In the genomic region with DNA sequence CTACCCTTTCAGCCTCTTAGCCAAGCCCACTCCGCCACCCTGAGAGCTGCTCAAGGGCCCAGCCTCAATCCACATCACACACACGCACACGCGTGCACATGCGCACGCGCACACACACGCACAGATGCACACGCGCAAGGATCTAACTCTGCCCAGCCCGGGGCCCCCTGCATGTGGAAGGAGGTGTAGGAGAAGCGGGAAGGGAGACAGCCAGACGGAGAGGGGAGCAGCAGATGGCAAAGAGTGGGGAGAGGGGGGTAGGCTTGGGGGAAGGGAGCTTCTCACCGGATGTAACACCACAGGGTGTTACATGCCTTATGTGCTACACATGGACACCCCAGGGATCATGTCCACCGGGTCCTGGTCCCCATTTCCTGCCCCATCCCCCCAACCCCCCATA, we compare ENCODE assay signal across 9 cellular contexts. TPM values are rescaled to one million over a fixed set of nuclear protein-coding genes. Genes with fewer than 3 reads are reported as not detected.
DNase-seq lines count a peak whose midpoint lies in the region; ATAC-seq lines count a peak whose summit lies in the region.
"Had no signal": no experiment of that assay in that cellular context is flagged by ENCODE, and none has a peak within 500 bp of the region (broad histone marks: within the 10 kb centered on the region; RNA-seq: fewer than 3 reads in every experiment).

No MANE protein-coding gene starts in this region.

- peak; percentile 12 for ATAC-seq in activated naive CD8-positive, alpha-beta T cell treated with anti-CD3 and anti-CD28 coated beads, Interleukin-2, amount 10 ng/mL, durations not matched to agents 7 days and 5 days (ENCODE audit: low read depth)

- H3K27me3 Mint-ChIP-seq in activated T-cell treated with anti-CD3 and anti-CD28 coated beads, Interleukin-2, amount 50 U/mL, for 24 hours: no peaks in the 10 kb centered on the region
- H3K27me3 Mint-ChIP-seq in activated naive CD8-positive, alpha-beta T cell treated with anti-CD3 and anti-CD28 coated beads, Interleukin-2, amount 10 ng/mL, durations not matched to agents 7 days and 5 days: no peaks in the 10 kb centered on the region

- H3K4me3 Mint-ChIP-seq in activated T-cell treated with anti-CD3 and anti-CD28 coated beads, Interleukin-2, amount 50 U/mL, for 24 hours: peak overlapping the region; percentile 74
- H3K4me3 Mint-ChIP-seq in activated naive CD8-positive, alpha-beta T cell treated with anti-CD3 and anti-CD28 coated beads, Interleukin-2, amount 10 ng/mL, durations not matched to agents 7 days and 5 days: peak overlapping the region; percentile 91

- H3K27ac ChIP-seq in layer of hippocampus (ENCODE audit: low read depth, low read length) (peak overlapping the region; percentile 76), thymus (ENCODE audit: low read depth) (peak overlapping the region; percentile 19)
- H3K27ac ChIP-seq: KMS-11 had no signal

- H3K9me3 ChIP-seq in thymus (ENCODE audit: control insufficient read depth): no peaks in the 10 kb centered on the region

- H3K9me3 Mint-ChIP-seq in activated T-cell treated with anti-CD3 and anti-CD28 coated beads, Interleukin-2, amount 50 U/mL, for 24 hours: no peaks in the 10 kb centered on the region
- H3K9me3 Mint-ChIP-seq in activated naive CD8-positive, alpha-beta T cell treated with anti-CD3 and anti-CD28 coated beads, Interleukin-2, amount 10 ng/mL, durations not matched to agents 7 days and 5 days: no peaks in the 10 kb centered on the region

- WGBS in thymus: 91% methylated on average over 15 of the region's 15 CpGs

- H3K27me3 ChIP-seq in layer of hippocampus (ENCODE audit: control insufficient read depth, insufficient read depth, low read length) (no peaks in the 10 kb centered on the region), thymus (ENCODE audit: control insufficient read depth, insufficient read depth) (no peaks in the 10 kb centered on the region)

- H3K4me3 ChIP-seq in thymus (ENCODE audit: low read length): peak overlapping the region; percentile 61

- peaks cover 7% of the 10 kb centered on the region for H3K36me3 Mint-ChIP-seq in activated T-cell treated with anti-CD3 and anti-CD28 coated beads, Interleukin-2, amount 50 U/mL, for 24 hours (ENCODE audit: low read depth)
- H3K36me3 Mint-ChIP-seq in activated naive CD8-positive, alpha-beta T cell treated with anti-CD3 and anti-CD28 coated beads, Interleukin-2, amount 10 ng/mL, durations not matched to agents 7 days and 5 days: peaks cover 5% of the 10 kb centered on the region

- H3K4me1 ChIP-seq in thymus (ENCODE audit: control insufficient read depth, insufficient read depth, low read length): peaks cover 2% of the 10 kb centered on the region

- POLR2A ChIA-PET in activated naive CD8-positive, alpha-beta T cell treated with anti-CD3 and anti-CD28 coated beads, Interleukin-2, amount 10 ng/mL, durations not matched to agents 7 days and 5 days (lab: Charles Lee): interaction anchor here (0.7 to 1.4 kb wide), 4 partner anchors 15 to 504 kb away, joined by 3 to 6 read pairs (median 4); partner anchors contain the start of gene DLG4

- DNase-seq in activated T-cell treated with anti-CD3 and anti-CD28 coated beads, Interleukin-2, amount 50 U/mL, for 24 hours: no peak
- DNase-seq in activated T-cell treated with anti-CD3 and anti-CD28 coated beads for 4 hours: no peak
- no peak for DNase-seq in activated naive CD8-positive, alpha-beta T cell treated with anti-CD3 and anti-CD28 coated beads, Interleukin-2, amount 10 ng/mL, durations not matched to agents 7 days and 5 days
- no peak for DNase-seq in stimulated activated CD4-positive, alpha-beta T cell treated with anti-CD3 and anti-CD28 coated beads, Interleukin-4, amount 100 ng/mL, for 4 hours
- no peak for DNase-seq in AG20443 (ENCODE audit: low spot score)
- no peak for DNase-seq in SIG-M5 treated with dmso at 0.1 percent for 504 hours (lab: John Stamatoyannopoulos, UW; ENCODE audit: unreplicated experiment)

- peak overlapping the region; percentile 86 for H3K27ac Mint-ChIP-seq in activated T-cell treated with anti-CD3 and anti-CD28 coated beads, Interleukin-2, amount 50 U/mL, for 24 hours
- H3K27ac Mint-ChIP-seq in activated naive CD8-positive, alpha-beta T cell treated with anti-CD3 and anti-CD28 coated beads, Interleukin-2, amount 10 ng/mL, durations not matched to agents 7 days and 5 days: peak overlapping the region; percentile 92

- peaks cover 18% of the 10 kb centered on the region for H3K36me3 ChIP-seq in thymus (ENCODE audit: control insufficient read depth, insufficient read depth)

- peaks cover 27% of the 10 kb centered on the region for H3K4me1 Mint-ChIP-seq in activated T-cell treated with anti-CD3 and anti-CD28 coated beads, Interleukin-2, amount 50 U/mL, for 24 hours (ENCODE audit: low read depth)
- peaks cover 24% of the 10 kb centered on the region for H3K4me1 Mint-ChIP-seq in activated naive CD8-positive, alpha-beta T cell treated with anti-CD3 and anti-CD28 coated beads, Interleukin-2, amount 10 ng/mL, durations not matched to agents 7 days and 5 days

RNA-seq across cellular contexts. Expression of gene DLG4, which starts 15.3 kb away (rescaled TPM):
- total RNA-seq in activated naive CD8-positive, alpha-beta T cell treated with anti-CD3 and anti-CD28 coated beads, Interleukin-2, amount 10 ng/mL, durations not matched to agents 7 days and 5 days: 10 to 100 TPM; 21.2 to 22.4 TPM
- polyA plus RNA-seq in thymus: 15.1 TPM

RNA-seq across cellular contexts. Expression of gene ACADVL, which starts 15.4 kb away (rescaled TPM):
- 100 to 1,000 TPM; 417 to 434 TPM for total RNA-seq in activated naive CD8-positive, alpha-beta T cell treated with anti-CD3 and anti-CD28 coated beads, Interleukin-2, amount 10 ng/mL, durations not matched to agents 7 days and 5 days
- 990 TPM for polyA plus RNA-seq in thymus

RNA-seq across cellular contexts. Expression of gene ASGR1, which starts 25.2 kb away (rescaled TPM):
- 1 to 10 TPM; 1.1 to 1.5 TPM for total RNA-seq in activated naive CD8-positive, alpha-beta T cell treated with anti-CD3 and anti-CD28 coated beads, Interleukin-2, amount 10 ng/mL, durations not matched to agents 7 days and 5 days
- polyA plus RNA-seq in thymus: 3.3 TPM

RNA-seq across cellular contexts. Expression of gene DVL2, which starts 30.0 kb away (rescaled TPM):
- 10 to 100 TPM; 62.1 to 67.3 TPM for total RNA-seq in activated naive CD8-positive, alpha-beta T cell treated with anti-CD3 and anti-CD28 coated beads, Interleukin-2, amount 10 ng/mL, durations not matched to agents 7 days and 5 days
- 26.6 TPM for polyA plus RNA-seq in thymus

RNA-seq across cellular contexts. Expression of gene PHF23, which starts 34.9 kb away (rescaled TPM):
- 10 to 100 TPM; 49.9 to 50.4 TPM for total RNA-seq in activated naive CD8-positive, alpha-beta T cell treated with anti-CD3 and anti-CD28 coated beads, Interleukin-2, amount 10 ng/mL, durations not matched to agents 7 days and 5 days
- 47.5 TPM for polyA plus RNA-seq in thymus
